In genomic region chr7:91420606-91421390, GRCh38 we compare ENCODE assay signal across 1 cellular context.
TF ChIP-seq lines count a peak whose summit lies in the region.

No MANE protein-coding gene starts in this region.

TF ChIP-seq in WTC11, 78 proteins besides CTCF, POLR2A, EP300 and RAD21 (continued from another document):
- TF ChIP-seq E2F5 (CRISPR knock-in tag; IDR thresholded peaks at IDR 0.05): no peak
- no peak for TF ChIP-seq MAX (CRISPR knock-in tag; IDR thresholded peaks at IDR 0.05)
- no peak for TF ChIP-seq RELA (CRISPR knock-in tag; IDR thresholded peaks at IDR 0.05; ENCODE audit: borderline replicate concordance)
- no peak for TF ChIP-seq ATF2 (CRISPR knock-in tag; IDR thresholded peaks at IDR 0.05; ENCODE audit: borderline replicate concordance, low read depth)
